ENCODE assay signal across 12 cellular contexts in the genomic region with DNA sequence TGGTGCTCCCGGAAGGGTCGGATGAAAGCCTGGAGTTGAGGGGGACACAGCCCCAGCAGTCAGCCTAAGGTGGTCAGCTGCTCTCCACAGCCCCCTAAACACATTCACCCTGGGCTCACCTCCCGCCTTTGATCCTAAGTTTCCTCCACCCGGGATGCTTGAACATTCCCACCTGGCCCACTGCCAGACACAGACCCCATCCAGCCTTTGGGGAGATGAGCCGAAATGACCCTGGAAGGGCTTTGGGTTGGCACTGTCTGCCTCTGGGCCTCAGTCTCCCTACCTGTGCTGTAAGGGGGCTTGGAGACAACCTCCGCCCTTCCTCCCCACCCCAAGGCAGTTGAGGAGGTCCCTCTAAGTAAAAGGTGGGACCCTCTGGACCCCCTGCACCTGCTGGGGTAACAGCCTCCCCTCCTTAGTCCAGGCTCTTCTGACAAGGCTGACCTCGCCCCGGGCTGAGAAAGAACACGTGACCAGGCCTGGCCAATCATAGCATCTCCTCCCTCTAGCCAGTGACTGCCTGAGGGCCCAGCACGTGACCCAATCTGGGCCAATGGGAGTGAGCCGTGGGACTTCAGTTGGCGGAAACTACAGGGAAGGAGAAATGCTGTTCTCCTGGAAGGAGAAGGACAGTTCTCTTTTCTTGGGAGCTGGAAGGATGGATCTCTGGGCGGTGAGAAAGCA. TPM values are rescaled to one million over a fixed set of nuclear protein-coding genes. Genes with fewer than 3 reads are reported as not detected.
DNase-seq lines count a peak whose midpoint lies in the region; ATAC-seq and TF ChIP-seq lines count a peak whose summit lies in the region.
"Had no signal": no experiment of that assay in that cellular context is flagged by ENCODE, and none has a peak within 500 bp of the region (broad histone marks: within the 10 kb centered on the region; RNA-seq: fewer than 3 reads in every experiment).

No MANE protein-coding gene starts in this region.

- no peaks in the 10 kb centered on the region for H3K9me3 ChIP-seq in OCI-LY3 (ENCODE audit: insufficient read depth, low read length)
- H3K9me3 ChIP-seq: prostate gland had no signal

- H3K36me3 Mint-ChIP-seq in endothelial cell (ENCODE audit: low read depth, unreplicated experiment) = peaks cover 39% of the 10 kb centered on the region

- H3K27me3 ChIP-seq in OCI-LY3 (ENCODE audit: low read depth, low read length) = no peaks in the 10 kb centered on the region

- peak; percentile 52 for ATAC-seq in stimulated activated naive CD8-positive, alpha-beta T cell treated with anti-CD3 and anti-CD28 coated beads, Interleukin-15, amount 100 ng/mL, for 72 hours
- no peak for ATAC-seq in HG03097 (IDR thresholded peaks at IDR 0.05; ENCODE audit: low FRiP score, unreplicated experiment)

- peaks cover 13% of the 10 kb centered on the region; the same call in 1 of the 2 replicates for H4K20me1 ChIP-seq in OCI-LY3 (ENCODE audit: insufficient read depth, low read length)

- H3K4me2 ChIP-seq in OCI-LY3 (ENCODE audit: low read length) = peak overlapping the region; percentile 43

- no peak overlapping the region for H2AFZ ChIP-seq in OCI-LY3 (ENCODE audit: low read depth, low read length)

- H3K27ac ChIP-seq in OCI-LY3 (ENCODE audit: low read length) = no peak overlapping the region

- peak overlapping the region; percentile 19 for H3K9ac ChIP-seq in OCI-LY3 (ENCODE audit: low read length)

- peak; percentile 43 for DNase-seq in DMS53 (lab: John Stamatoyannopoulos, UW)
- DNase-seq in DMS53 treated with DMSO at 0.1 percent for 48 hours (lab: John Stamatoyannopoulos, UW; ENCODE audit: unreplicated experiment) = no peak
- no peak for DNase-seq in endothelial cell (ENCODE audit: low spot score)
- no peak for DNase-seq in stimulated activated naive CD8-positive, alpha-beta T cell treated with anti-CD3 and anti-CD28 coated beads, Interleukin-15, amount 100 ng/mL, for 72 hours
- no peak for DNase-seq in ureter (ENCODE audit: low spot score)
- DNase-seq in hippocampal formation (lab: John Stamatoyannopoulos, UW) = no peak
- DNase-seq: activated T-cell treated with anti-CD3 and anti-CD28 coated beads, Interleukin-2, amount 50 U/mL, for 1 hour; stimulated activated CD4-positive, alpha-beta T cell treated with anti-CD3 and anti-CD28 coated beads, Interleukin-4, amount 100 ng/mL, for 4 hours had no signal

- peak overlapping the region; percentile 61 for H3K4me3 ChIP-seq in OCI-LY3 (ENCODE audit: low read length)
- H3K4me3 ChIP-seq: prostate gland had no signal

- peak overlapping the region; percentile 31 for H3K4me3 Mint-ChIP-seq in endothelial cell (ENCODE audit: unreplicated experiment)
- no peak overlapping the region for H3K4me3 Mint-ChIP-seq in stimulated activated naive CD8-positive, alpha-beta T cell treated with anti-CD3 and anti-CD28 coated beads, Interleukin-15, amount 100 ng/mL, for 72 hours
- H3K4me3 Mint-ChIP-seq: brain had no signal

- no peaks in the 10 kb centered on the region for H3K79me2 ChIP-seq in OCI-LY3 (ENCODE audit: low read length)

- peaks cover 18% of the 10 kb centered on the region for H3K4me1 ChIP-seq in OCI-LY3 (ENCODE audit: low read length)
- H3K4me1 ChIP-seq: prostate gland had no signal

- TF ChIP-seq CTCF in OCI-LY3 (IDR thresholded peaks at IDR 0.05; ENCODE audit: low read depth, low read length) (no peak), endothelial cell (IDR thresholded peaks at IDR 0.05; ENCODE audit: unreplicated experiment) (no peak)

- H3K4me1 Mint-ChIP-seq in endothelial cell (ENCODE audit: unreplicated experiment) = peaks cover 10% of the 10 kb centered on the region
- H3K4me1 Mint-ChIP-seq in stimulated activated naive CD8-positive, alpha-beta T cell treated with anti-CD3 and anti-CD28 coated beads, Interleukin-15, amount 100 ng/mL, for 72 hours = no peaks in the 10 kb centered on the region
- H3K4me1 Mint-ChIP-seq: brain had no signal

- peaks cover 8% of the 10 kb centered on the region for H3K27me3 Mint-ChIP-seq in endothelial cell (ENCODE audit: unreplicated experiment)
- H3K27me3 Mint-ChIP-seq in stimulated activated naive CD8-positive, alpha-beta T cell treated with anti-CD3 and anti-CD28 coated beads, Interleukin-15, amount 100 ng/mL, for 72 hours = no peaks in the 10 kb centered on the region
- H3K27me3 Mint-ChIP-seq: brain had no signal

- no peaks in the 10 kb centered on the region for H3K9me3 Mint-ChIP-seq in endothelial cell (ENCODE audit: unreplicated experiment)
- no peaks in the 10 kb centered on the region for H3K9me3 Mint-ChIP-seq in stimulated activated naive CD8-positive, alpha-beta T cell treated with anti-CD3 and anti-CD28 coated beads, Interleukin-15, amount 100 ng/mL, for 72 hours
- H3K9me3 Mint-ChIP-seq: brain had no signal

- H3K27ac Mint-ChIP-seq in endothelial cell (ENCODE audit: unreplicated experiment) = peak overlapping the region; percentile 75
- H3K27ac Mint-ChIP-seq in stimulated activated naive CD8-positive, alpha-beta T cell treated with anti-CD3 and anti-CD28 coated beads, Interleukin-15, amount 100 ng/mL, for 72 hours = no peak overlapping the region

- peaks cover 43% of the 10 kb centered on the region for H3K36me3 ChIP-seq in OCI-LY3 (replicated peaks; ENCODE audit: low read depth, low read length)

RNA-seq across cellular contexts. Expression of gene UBE2V1, which starts 16.9 kb away (rescaled TPM):
- total RNA-seq in endothelial cell (ENCODE audit: unreplicated experiment) (223 TPM), ureter (120 TPM)

RNA-seq across cellular contexts. Expression of gene PEDS1, which starts 23.7 kb away (rescaled TPM):
- total RNA-seq in endothelial cell (ENCODE audit: unreplicated experiment) = 39.7 TPM
- total RNA-seq in ureter = 31.3 TPM
